ENCODE assay signal across 2 cellular contexts in the genomic region with DNA sequence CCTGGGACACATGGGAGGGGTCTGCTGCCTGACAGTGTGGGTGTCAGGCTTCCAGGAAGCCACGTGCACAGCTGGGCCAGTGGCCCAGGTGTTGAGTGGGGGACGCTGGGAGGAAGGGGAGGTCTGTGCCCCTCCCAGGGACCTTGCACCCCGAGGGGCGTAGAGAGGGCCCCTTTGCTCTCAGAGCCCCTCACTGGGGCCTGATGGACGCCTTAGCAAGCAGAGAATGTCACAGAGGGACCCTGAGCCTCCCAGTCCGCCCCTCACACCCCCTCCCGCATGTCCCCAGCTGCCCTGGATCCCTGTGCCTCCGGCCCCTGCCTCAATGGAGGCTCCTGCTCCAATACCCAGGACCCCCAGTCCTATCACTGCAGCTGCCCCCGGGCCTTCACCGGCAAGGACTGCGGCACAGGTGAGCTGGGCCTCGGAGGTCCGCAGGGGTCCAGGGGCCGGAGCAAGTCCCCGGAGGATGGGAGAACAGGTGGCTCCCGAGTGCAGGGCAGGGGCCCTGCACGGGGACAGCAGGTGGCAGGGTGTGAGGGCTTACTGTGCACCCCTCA.
TF ChIP-seq lines count a peak whose summit lies in the region.

No MANE protein-coding gene starts in this region.

TF ChIP-seq in A549, 52 proteins besides CTCF, POLR2A, EP300 and RAD21:
- TF ChIP-seq EHMT2 (IDR thresholded peaks at IDR 0.05; ENCODE audit: low read depth) (no peak), HEYL (CRISPR knock-in tag; IDR thresholded peaks at IDR 0.05) (no peak), SREBF2 (IDR thresholded peaks at IDR 0.05) (no peak), ESRRA (IDR thresholded peaks at IDR 0.05; ENCODE audit: borderline replicate concordance, low read length) (no peak), HDAC2 (IDR thresholded peaks at IDR 0.05) (no peak), MAFK (IDR thresholded peaks at IDR 0.05; ENCODE audit: partially characterized antibody) (no peak), RARB (CRISPR knock-in tag; IDR thresholded peaks at IDR 0.05) (no peak), ZFP36 (IDR thresholded peaks at IDR 0.05; ENCODE audit: borderline replicate concordance, partially characterized antibody) (no peak), ZNF302 (CRISPR knock-in tag; IDR thresholded peaks at IDR 0.05) (no peak), MYC (IDR thresholded peaks at IDR 0.05; ENCODE audit: borderline replicate concordance, low read length) (no peak), FOSB (CRISPR knock-in tag; IDR thresholded peaks at IDR 0.05) (no peak), HOXB5 (CRISPR knock-in tag; IDR thresholded peaks at IDR 0.05) (no peak), EHF (CRISPR knock-in tag; IDR thresholded peaks at IDR 0.05) (no peak)
- TF ChIP-seq, protein P1, sequence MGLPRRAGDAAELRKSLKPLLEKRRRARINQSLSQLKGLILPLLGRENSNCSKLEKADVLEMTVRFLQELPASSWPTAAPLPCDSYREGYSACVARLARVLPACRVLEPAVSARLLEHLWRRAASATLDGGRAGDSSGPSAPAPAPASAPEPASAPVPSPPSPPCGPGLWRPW (IDR thresholded peaks at IDR 0.05): no peak
- TF ChIP-seq, protein P2, sequence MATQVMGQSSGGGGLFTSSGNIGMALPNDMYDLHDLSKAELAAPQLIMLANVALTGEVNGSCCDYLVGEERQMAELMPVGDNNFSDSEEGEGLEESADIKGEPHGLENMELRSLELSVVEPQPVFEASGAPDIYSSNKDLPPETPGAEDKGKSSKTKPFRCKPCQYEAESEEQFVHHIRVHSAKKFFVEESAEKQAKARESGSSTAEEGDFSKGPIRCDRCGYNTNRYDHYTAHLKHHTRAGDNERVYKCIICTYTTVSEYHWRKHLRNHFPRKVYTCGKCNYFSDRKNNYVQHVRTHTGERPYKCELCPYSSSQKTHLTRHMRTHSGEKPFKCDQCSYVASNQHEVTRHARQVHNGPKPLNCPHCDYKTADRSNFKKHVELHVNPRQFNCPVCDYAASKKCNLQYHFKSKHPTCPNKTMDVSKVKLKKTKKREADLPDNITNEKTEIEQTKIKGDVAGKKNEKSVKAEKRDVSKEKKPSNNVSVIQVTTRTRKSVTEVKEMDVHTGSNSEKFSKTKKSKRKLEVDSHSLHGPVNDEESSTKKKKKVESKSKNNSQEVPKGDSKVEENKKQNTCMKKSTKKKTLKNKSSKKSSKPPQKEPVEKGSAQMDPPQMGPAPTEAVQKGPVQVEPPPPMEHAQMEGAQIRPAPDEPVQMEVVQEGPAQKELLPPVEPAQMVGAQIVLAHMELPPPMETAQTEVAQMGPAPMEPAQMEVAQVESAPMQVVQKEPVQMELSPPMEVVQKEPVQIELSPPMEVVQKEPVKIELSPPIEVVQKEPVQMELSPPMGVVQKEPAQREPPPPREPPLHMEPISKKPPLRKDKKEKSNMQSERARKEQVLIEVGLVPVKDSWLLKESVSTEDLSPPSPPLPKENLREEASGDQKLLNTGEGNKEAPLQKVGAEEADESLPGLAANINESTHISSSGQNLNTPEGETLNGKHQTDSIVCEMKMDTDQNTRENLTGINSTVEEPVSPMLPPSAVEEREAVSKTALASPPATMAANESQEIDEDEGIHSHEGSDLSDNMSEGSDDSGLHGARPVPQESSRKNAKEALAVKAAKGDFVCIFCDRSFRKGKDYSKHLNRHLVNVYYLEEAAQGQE (IDR thresholded peaks at IDR 0.05): no peak
- TF ChIP-seq, protein P3, sequence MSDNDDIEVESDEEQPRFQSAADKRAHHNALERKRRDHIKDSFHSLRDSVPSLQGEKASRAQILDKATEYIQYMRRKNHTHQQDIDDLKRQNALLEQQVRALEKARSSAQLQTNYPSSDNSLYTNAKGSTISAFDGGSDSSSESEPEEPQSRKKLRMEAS (IDR thresholded peaks at IDR 0.05): no peak

TF ChIP-seq in HepG2, 621 proteins besides CTCF, POLR2A, EP300 and RAD21:
- TF ChIP-seq, protein P4, sequence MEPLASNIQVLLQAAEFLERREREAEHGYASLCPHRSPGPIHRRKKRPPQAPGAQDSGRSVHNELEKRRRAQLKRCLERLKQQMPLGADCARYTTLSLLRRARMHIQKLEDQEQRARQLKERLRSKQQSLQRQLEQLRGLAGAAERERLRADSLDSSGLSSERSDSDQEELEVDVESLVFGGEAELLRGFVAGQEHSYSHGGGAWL (CRISPR knock-in tag; IDR thresholded peaks at IDR 0.05): no peak
- TF ChIP-seq ZNF496 (CRISPR knock-in tag; IDR thresholded peaks at IDR 0.05; ENCODE audit: insufficient replicate concordance) (no peak), SPEN (CRISPR knock-in tag; IDR thresholded peaks at IDR 0.05; ENCODE audit: low read depth) (no peak), SIN3B (IDR thresholded peaks at IDR 0.05; ENCODE audit: low read length) (no peak), ZNF343 (CRISPR knock-in tag; IDR thresholded peaks at IDR 0.05) (no peak), ZNF672 (CRISPR knock-in tag; IDR thresholded peaks at IDR 0.05) (no peak), ZNF296 (CRISPR knock-in tag; conservative IDR thresholded peaks at IDR 0.05) (no peak), HOXA3 (CRISPR knock-in tag; IDR thresholded peaks at IDR 0.05) (no peak), EEA1 (CRISPR knock-in tag; IDR thresholded peaks at IDR 0.05; ENCODE audit: borderline replicate concordance) (no peak), PAX8 (CRISPR knock-in tag; IDR thresholded peaks at IDR 0.05; ENCODE audit: borderline replicate concordance) (no peak), ZNF891 (CRISPR knock-in tag; IDR thresholded peaks at IDR 0.05) (0 out of 2 replicates have a peak, but pooled peaks have one; percentile 31), AHR (CRISPR knock-in tag; IDR thresholded peaks at IDR 0.05) (no peak), ZFP36L1 (CRISPR knock-in tag; IDR thresholded peaks at IDR 0.05) (no peak), ELF4 (CRISPR knock-in tag; IDR thresholded peaks at IDR 0.05; ENCODE audit: borderline replicate concordance) (no peak), BORCS8-MEF2B (CRISPR knock-in tag; IDR thresholded peaks at IDR 0.05) (no peak), MYC (CRISPR knock-in tag; IDR thresholded peaks at IDR 0.05; ENCODE audit: borderline replicate concordance) (no peak), ZNF207 (IDR thresholded peaks at IDR 0.05; ENCODE audit: borderline replicate concordance) (no peak)
- TF ChIP-seq, protein P5, sequence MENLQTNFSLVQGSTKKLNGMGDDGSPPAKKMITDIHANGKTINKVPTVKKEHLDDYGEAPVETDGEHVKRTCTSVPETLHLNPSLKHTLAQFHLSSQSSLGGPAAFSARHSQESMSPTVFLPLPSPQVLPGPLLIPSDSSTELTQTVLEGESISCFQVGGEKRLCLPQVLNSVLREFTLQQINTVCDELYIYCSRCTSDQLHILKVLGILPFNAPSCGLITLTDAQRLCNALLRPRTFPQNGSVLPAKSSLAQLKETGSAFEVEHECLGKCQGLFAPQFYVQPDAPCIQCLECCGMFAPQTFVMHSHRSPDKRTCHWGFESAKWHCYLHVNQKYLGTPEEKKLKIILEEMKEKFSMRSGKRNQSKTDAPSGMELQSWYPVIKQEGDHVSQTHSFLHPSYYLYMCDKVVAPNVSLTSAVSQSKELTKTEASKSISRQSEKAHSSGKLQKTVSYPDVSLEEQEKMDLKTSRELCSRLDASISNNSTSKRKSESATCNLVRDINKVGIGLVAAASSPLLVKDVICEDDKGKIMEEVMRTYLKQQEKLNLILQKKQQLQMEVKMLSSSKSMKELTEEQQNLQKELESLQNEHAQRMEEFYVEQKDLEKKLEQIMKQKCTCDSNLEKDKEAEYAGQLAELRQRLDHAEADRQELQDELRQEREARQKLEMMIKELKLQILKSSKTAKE (CRISPR knock-in tag; IDR thresholded peaks at IDR 0.05; ENCODE audit: borderline replicate concordance): 0 out of 2 replicates have a peak, but pooled peaks have one; percentile 7
